In genomic region chr15:22222596-22222995, GRCh38 we compare ENCODE assay signal across 7 cellular contexts.
DNase-seq lines count a peak whose midpoint lies in the region; ATAC-seq and TF ChIP-seq lines count a peak whose summit lies in the region.
"Not testable (repeated sequence)": the region's sequence is repeated elsewhere in the genome, so short reads cannot be mapped to it uniquely, and the experiment has no call there.

No MANE protein-coding gene starts in this region.

- POLR2A ChIA-PET in CD8-positive, alpha-beta memory T cell (lab: Charles Lee), result not testable (repeated sequence)
- POLR2A ChIA-PET in naive thymus-derived CD4-positive, alpha-beta T cell (lab: Charles Lee), result interaction anchor here (0.8 kb wide), 1 partner anchor 1866 kb away, joined by 3 read pairs; no protein-coding TSS in a partner anchor

- not testable (repeated sequence) for TF ChIP-seq CTCF in sigmoid colon (IDR thresholded peaks at IDR 0.05)

- not testable (repeated sequence) for H3K9me3 Mint-ChIP-seq in CD8-positive, alpha-beta memory T cell; activated CD8-positive, alpha-beta memory T cell treated with anti-CD3 and anti-CD28 coated beads, Interleukin-2, amount 10 ng/mL, durations not matched to agents 7 days and 5 days (ENCODE audit: low read depth); activated naive CD8-positive, alpha-beta T cell (ENCODE audit: low read depth); naive thymus-derived CD4-positive, alpha-beta T cell

- not testable (repeated sequence) for H3K9me3 ChIP-seq in CD8-positive, alpha-beta memory T cell (ENCODE audit: low read length); naive thymus-derived CD4-positive, alpha-beta T cell (ENCODE audit: control insufficient read depth in 2 of 3, low read length in 3 of 3); sigmoid colon

- H3K27me3 ChIP-seq in CD8-positive, alpha-beta memory T cell (ENCODE audit: insufficient read depth, low read length, poor library complexity, severe bottlenecking); naive thymus-derived CD4-positive, alpha-beta T cell (ENCODE audit: control insufficient read depth in 2 of 2, insufficient read depth in 2 of 2, low read length in 2 of 2); sigmoid colon: not testable (repeated sequence)

- H3K4me3 ChIP-seq in CD8-positive, alpha-beta memory T cell (ENCODE audit: low read length); naive thymus-derived CD4-positive, alpha-beta T cell (ENCODE audit: low read length); sigmoid colon: not testable (repeated sequence)

- H3K27ac Mint-ChIP-seq in CD8-positive, alpha-beta memory T cell, result peak overlapping the region in 6 of 8 donors; percentile 1 to 77 (median 49)
- not testable (repeated sequence) for H3K27ac Mint-ChIP-seq in activated CD8-positive, alpha-beta memory T cell treated with anti-CD3 and anti-CD28 coated beads, Interleukin-2, amount 10 ng/mL, durations not matched to agents 7 days and 5 days
- H3K27ac Mint-ChIP-seq in activated naive CD8-positive, alpha-beta T cell, result peak overlapping the region; percentile 70
- peak overlapping the region in 8 of 9 donors; percentile 11 to 100 (median 99) for H3K27ac Mint-ChIP-seq in naive thymus-derived CD4-positive, alpha-beta T cell

- not testable (repeated sequence) for H3K36me3 Mint-ChIP-seq in CD8-positive, alpha-beta memory T cell; activated CD8-positive, alpha-beta memory T cell treated with anti-CD3 and anti-CD28 coated beads, Interleukin-2, amount 10 ng/mL, durations not matched to agents 7 days and 5 days; activated naive CD8-positive, alpha-beta T cell; naive thymus-derived CD4-positive, alpha-beta T cell

- H3K27ac ChIP-seq in CD8-positive, alpha-beta memory T cell (ENCODE audit: low read depth, low read length); naive thymus-derived CD4-positive, alpha-beta T cell (ENCODE audit: low read depth, low read length); sigmoid colon: not testable (repeated sequence)

- H3K4me1 ChIP-seq in CD8-positive, alpha-beta memory T cell (ENCODE audit: insufficient read depth, low read length), result peaks cover 27% of the 10 kb centered on the region
- peaks cover 19 to 25% of the 10 kb centered on the region in 2 donors for H3K4me1 ChIP-seq in naive thymus-derived CD4-positive, alpha-beta T cell (ENCODE audit: control insufficient read depth in 2 of 2, insufficient read depth in 2 of 2, low read length in 2 of 2)
- H3K4me1 ChIP-seq in sigmoid colon, result not testable (repeated sequence)

- intact Hi-C loops in Right ventricle myocardium superior (cut with DNase I); naive thymus-derived CD4-positive, alpha-beta T cell (cut with micrococcal nuclease); sigmoid colon (cut with DNase I): not testable (repeated sequence)

- DNase-seq in CD8-positive, alpha-beta memory T cell; naive thymus-derived CD4-positive, alpha-beta T cell: not testable (repeated sequence)
- peak; percentile 34 for DNase-seq in activated CD4-positive, CD25-positive, alpha-beta regulatory T cell treated with anti-CD3 and anti-CD28 coated beads, Interleukin-2, amount 50 U/mL, for 72 hours
- peak; percentile 35 for DNase-seq in activated CD8-positive, alpha-beta memory T cell treated with anti-CD3 and anti-CD28 coated beads, Interleukin-2, amount 10 ng/mL, durations not matched to agents 7 days and 5 days
- DNase-seq in Right ventricle myocardium superior, result peak; percentile 23
- DNase-seq in sigmoid colon, result peak; percentile 22

- H3K36me3 ChIP-seq in CD8-positive, alpha-beta memory T cell (ENCODE audit: insufficient read depth, low read length); naive thymus-derived CD4-positive, alpha-beta T cell (ENCODE audit: control insufficient read depth in 2 of 3, insufficient read depth in 3 of 3, low read length in 3 of 3); sigmoid colon: not testable (repeated sequence)

- H3K27me3 Mint-ChIP-seq in CD8-positive, alpha-beta memory T cell; activated CD8-positive, alpha-beta memory T cell treated with anti-CD3 and anti-CD28 coated beads, Interleukin-2, amount 10 ng/mL, durations not matched to agents 7 days and 5 days; activated naive CD8-positive, alpha-beta T cell: not testable (repeated sequence)
- H3K27me3 Mint-ChIP-seq in naive thymus-derived CD4-positive, alpha-beta T cell, result peaks cover 0 to 13% (median 0%) of the 10 kb centered on the region in 5 donors

- TF ChIP-seq EP300 in sigmoid colon (IDR thresholded peaks at IDR 0.05), result not testable (repeated sequence)

- not testable (repeated sequence) for ATAC-seq in activated CD8-positive, alpha-beta memory T cell treated with anti-CD3 and anti-CD28 coated beads, Interleukin-2, amount 10 ng/mL, durations not matched to agents 7 days and 5 days; Right ventricle myocardium superior (ENCODE audit: poor library complexity); naive thymus-derived CD4-positive, alpha-beta T cell

- 82 to 85% methylated on average over 10 of the region's 10 CpGs for WGBS in sigmoid colon, 2 donors

- not testable (repeated sequence) for TF ChIP-seq POLR2A in sigmoid colon (IDR thresholded peaks at IDR 0.05)

- CTCF ChIA-PET in CD8-positive, alpha-beta memory T cell (lab: Charles Lee), result interaction anchor here (0.9 to 6.6 kb wide), 6 partner anchors 26 to 1882 kb away, joined by 3 to 123 read pairs (median 4); no protein-coding TSS in a partner anchor
- CTCF ChIA-PET in activated CD8-positive, alpha-beta memory T cell treated with anti-CD3 and anti-CD28 coated beads, Interleukin-2, amount 10 ng/mL, durations not matched to agents 7 days and 5 days (lab: Charles Lee), result interaction anchor here (1.3 to 8.6 kb wide), 5 partner anchors 15 to 1867 kb away, joined by 4 to 147 read pairs (median 7); no protein-coding TSS in a partner anchor
- CTCF ChIA-PET in naive thymus-derived CD4-positive, alpha-beta T cell (lab: Charles Lee), result interaction anchor here (0.6 to 6.0 kb wide), 4 partner anchors 1860 to 1874 kb away, joined by 4 to 81 read pairs (median 4); no protein-coding TSS in a partner anchor

- H3K4me1 Mint-ChIP-seq in CD8-positive, alpha-beta memory T cell, result peaks cover 30 to 37% (median 36%) of the 10 kb centered on the region in 3 donors
- peaks cover 19% of the 10 kb centered on the region for H3K4me1 Mint-ChIP-seq in activated CD8-positive, alpha-beta memory T cell treated with anti-CD3 and anti-CD28 coated beads, Interleukin-2, amount 10 ng/mL, durations not matched to agents 7 days and 5 days
- H3K4me1 Mint-ChIP-seq in activated naive CD8-positive, alpha-beta T cell (ENCODE audit: low read depth), result peaks cover 34% of the 10 kb centered on the region
- peaks cover 20 to 40% (median 35%) of the 10 kb centered on the region in 7 donors for H3K4me1 Mint-ChIP-seq in naive thymus-derived CD4-positive, alpha-beta T cell

- H3K4me3 Mint-ChIP-seq in CD8-positive, alpha-beta memory T cell; activated CD8-positive, alpha-beta memory T cell treated with anti-CD3 and anti-CD28 coated beads, Interleukin-2, amount 10 ng/mL, durations not matched to agents 7 days and 5 days; activated naive CD8-positive, alpha-beta T cell: not testable (repeated sequence)
- peak overlapping the region in 1 of 10 donors; percentile 23 for H3K4me3 Mint-ChIP-seq in naive thymus-derived CD4-positive, alpha-beta T cell
